In genomic region chr5:2070787-2071186, GRCh38 we compare ENCODE assay signal across 7 cellular contexts.
DNase-seq lines count a peak whose midpoint lies in the region; ATAC-seq and TF ChIP-seq lines count a peak whose summit lies in the region.
"Not testable (repeated sequence)": the region's sequence is repeated elsewhere in the genome, so short reads cannot be mapped to it uniquely, and the experiment has no call there.

No MANE protein-coding gene starts in this region.

- TF ChIP-seq CTCF in RWPE2 (IDR thresholded peaks at IDR 0.05; ENCODE audit: poor library complexity, severe bottlenecking), result peak; percentile 8
- peak; percentile 52 for TF ChIP-seq CTCF in endodermal cell (conservative IDR thresholded peaks at IDR 0.05)

- H3K9me3 Mint-ChIP-seq in activated CD4-positive, alpha-beta T cell treated with anti-CD3 and anti-CD28 coated beads, Interleukin-2, amount 10 ng/mL, durations not matched to agents 24 days and 14 days; endodermal cell: not testable (repeated sequence)

- not testable (repeated sequence) for H3K27me3 ChIP-seq in RWPE2 (ENCODE audit: insufficient read depth, poor library complexity, severe bottlenecking); endodermal cell (ENCODE audit: control insufficient read depth, insufficient read depth, low read length, poor library complexity, severe bottlenecking)

- H3K9ac ChIP-seq in endodermal cell (ENCODE audit: extremely low read depth, low read length, poor library complexity, severe bottlenecking), result not testable (repeated sequence)

- 86 to 93% methylated on average over 4 of the region's 4 CpGs for WGBS in endodermal cell (ENCODE audit: insufficient coverage in 1 of 2, insufficient read length in 1 of 2), 2 experiments

- not testable (repeated sequence) for H3K4me1 ChIP-seq in RWPE2 (ENCODE audit: insufficient read depth, poor library complexity, severe bottlenecking); endodermal cell (ENCODE audit: control insufficient read depth, insufficient read depth, low read length)

- H3K9me3 ChIP-seq in RWPE2 (ENCODE audit: severe bottlenecking); endodermal cell (ENCODE audit: control insufficient read depth, low read length): not testable (repeated sequence)

- DNase-seq in ELF-1 (ENCODE audit: low read depth, low spot score) (peak; percentile 33), NCI-H524 (lab: John Stamatoyannopoulos, UW) (peak; percentile 25 to 57), endodermal cell (peak; percentile 55), left kidney (ENCODE audit: low read depth, low spot score) (peak; percentile 55)
- DNase-seq in Jurkat, Clone E6-1 (ENCODE audit: low read depth, low spot score), result peak; percentile 8
- DNase-seq in RWPE2 (ENCODE audit: low spot score), result not testable (repeated sequence)
- peak; percentile 26 for DNase-seq in activated CD4-positive, alpha-beta T cell treated with anti-CD3 and anti-CD28 coated beads, Interleukin-2, amount 10 ng/mL, durations not matched to agents 24 days and 14 days

- not testable (repeated sequence) for H3K36me3 ChIP-seq in RWPE2 (ENCODE audit: low read depth); endodermal cell (ENCODE audit: control insufficient read depth, insufficient read depth, low read length)

- not testable (repeated sequence) for H3K36me3 Mint-ChIP-seq in activated CD4-positive, alpha-beta T cell treated with anti-CD3 and anti-CD28 coated beads, Interleukin-2, amount 10 ng/mL, durations not matched to agents 24 days and 14 days (ENCODE audit: low read depth); endodermal cell (ENCODE audit: low read depth)

- H3K4me3 ChIP-seq in Jurkat, Clone E6-1 (ENCODE audit: low read length); RWPE2 (ENCODE audit: severe bottlenecking); endodermal cell (ENCODE audit: low read length): not testable (repeated sequence)

- H3K27ac Mint-ChIP-seq in activated CD4-positive, alpha-beta T cell treated with anti-CD3 and anti-CD28 coated beads, Interleukin-2, amount 10 ng/mL, durations not matched to agents 24 days and 14 days; endodermal cell: not testable (repeated sequence)

- ATAC-seq in RWPE2 (ENCODE audit: low read depth), result not testable (repeated sequence)

- not testable (repeated sequence) for H3K4me3 Mint-ChIP-seq in activated CD4-positive, alpha-beta T cell treated with anti-CD3 and anti-CD28 coated beads, Interleukin-2, amount 10 ng/mL, durations not matched to agents 24 days and 14 days; endodermal cell

- intact Hi-C loops in activated CD4-positive, alpha-beta T cell treated with anti-CD3 and anti-CD28 coated beads, Interleukin-2, amount 10 ng/mL, durations not matched to agents 24 days and 14 days (cut with micrococcal nuclease), result not testable (repeated sequence)

- H3K27me3 Mint-ChIP-seq in activated CD4-positive, alpha-beta T cell treated with anti-CD3 and anti-CD28 coated beads, Interleukin-2, amount 10 ng/mL, durations not matched to agents 24 days and 14 days; endodermal cell (ENCODE audit: insufficient read depth): not testable (repeated sequence)

- not testable (repeated sequence) for H3K27ac ChIP-seq in RWPE2 (ENCODE audit: poor library complexity, severe bottlenecking); endodermal cell (ENCODE audit: low read depth, low read length)

- H3K4me1 Mint-ChIP-seq in activated CD4-positive, alpha-beta T cell treated with anti-CD3 and anti-CD28 coated beads, Interleukin-2, amount 10 ng/mL, durations not matched to agents 24 days and 14 days, result not testable (repeated sequence)
- H3K4me1 Mint-ChIP-seq in endodermal cell, result peaks cover 17% of the 10 kb centered on the region
